In genomic region chr2:10864888-10865551, GRCh38 we compare ENCODE assay signal across 1 cellular context.
TF ChIP-seq lines count a peak whose summit lies in the region.

No MANE protein-coding gene starts in this region.

TF ChIP-seq in GM12878, 131 proteins besides CTCF, POLR2A, EP300 and RAD21 (continued from another document):
- TF ChIP-seq ATF3 (IDR thresholded peaks at IDR 0.05; ENCODE audit: borderline replicate concordance, extremely low read depth, low read depth, low read length) (no peak), CEBPZ (IDR thresholded peaks at IDR 0.05; ENCODE audit: low read depth, low read length) (no peak), PAX5 (IDR thresholded peaks at IDR 0.05; ENCODE audit: borderline replicate concordance, low read depth, low read length) (peak; percentile 74; the same call in 1 of the 2 replicates), TBL1XR1 (IDR thresholded peaks at IDR 0.05; ENCODE audit: low read depth, low read length) (0 out of 2 replicates have a peak, but pooled peaks have one; percentile 15), ATF2 (IDR thresholded peaks at IDR 0.05; ENCODE audit: low read length) (peak; percentile 24; the same call in 1 of the 2 replicates), RB1 (IDR thresholded peaks at IDR 0.05; ENCODE audit: borderline replicate concordance) (no peak), ZNF384 (IDR thresholded peaks at IDR 0.05; ENCODE audit: borderline replicate concordance, low read depth, low read length) (no peak), POLR2AphosphoS5 (IDR thresholded peaks at IDR 0.05; ENCODE audit: low read length) (no peak), SKIL (IDR thresholded peaks at IDR 0.05; ENCODE audit: low read depth, poor library complexity, severe bottlenecking) (no peak), HCFC1 (IDR thresholded peaks at IDR 0.05; ENCODE audit: low read length) (no peak), TARDBP (IDR thresholded peaks at IDR 0.05; ENCODE audit: borderline replicate concordance) (no peak), RBBP5 (conservative IDR thresholded peaks at IDR 0.05) (no peak), SPI1 (IDR thresholded peaks at IDR 0.05; ENCODE audit: borderline replicate concordance, insufficient read depth, low read depth, low read length) (peak; percentile 69), TCF12 (IDR thresholded peaks at IDR 0.05; ENCODE audit: low read depth, low read length) (peak; percentile 64; the same call in 1 of the 2 replicates), POLR2AphosphoS2 (IDR thresholded peaks at IDR 0.05; ENCODE audit: low read depth, low read length) (no peak), DPF2 (IDR thresholded peaks at IDR 0.05) (0 out of 2 replicates have a peak, but pooled peaks have one; percentile 25), BHLHE40 (IDR thresholded peaks at IDR 0.05; ENCODE audit: borderline replicate concordance in 1 of 2, low read depth in 2 of 2, low read length in 1 of 2) (peak; percentile 36 to 50; a peak in 2 of 4 replicates), IKZF1 (conservative IDR thresholded peaks at IDR 0.05) (0 out of 2 replicates have a peak, but pooled peaks have one; percentile 28), RCOR1 (conservative IDR thresholded peaks at IDR 0.05; ENCODE audit: low read depth, low read length) (no peak), E2F4 (IDR thresholded peaks at IDR 0.05; ENCODE audit: low read depth, low read length) (no peak), STAT3 (IDR thresholded peaks at IDR 0.05; ENCODE audit: low read depth, low read length) (no peak), ZNF592 (IDR thresholded peaks at IDR 0.05) (no peak)
